ENCODE assay signal across 12 cellular contexts in the genomic region with DNA sequence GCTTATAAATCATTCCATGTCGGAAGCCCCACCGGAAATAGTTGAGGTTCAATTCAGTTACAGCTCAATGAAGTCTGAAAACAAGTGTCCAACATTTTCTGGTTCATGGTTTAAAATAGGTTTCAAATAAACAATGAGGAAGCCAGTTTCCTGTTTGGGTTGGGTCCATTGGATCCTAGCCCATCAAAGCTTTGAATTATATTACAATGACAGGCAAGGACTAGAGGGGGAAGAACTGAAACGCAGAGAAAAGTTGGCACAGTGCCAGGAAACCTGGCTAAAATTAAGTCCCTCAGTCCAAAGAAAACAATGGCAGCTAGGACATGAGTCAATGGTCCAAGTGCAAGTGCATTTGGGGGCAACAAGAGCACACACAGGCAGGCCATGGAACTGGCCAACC. TPM values are rescaled to one million over a fixed set of nuclear protein-coding genes. Genes with fewer than 3 reads are reported as not detected.
DNase-seq lines count a peak whose midpoint lies in the region; ATAC-seq and TF ChIP-seq lines count a peak whose summit lies in the region.
"Had no signal": no experiment of that assay in that cellular context is flagged by ENCODE, and none has a peak within 500 bp of the region (broad histone marks: within the 10 kb centered on the region; RNA-seq: fewer than 3 reads in every experiment).

No MANE protein-coding gene starts in this region.

- DNase-seq in HCEC 1CT (peak; percentile 42), RWPE1 (ENCODE audit: low spot score) (peak; percentile 8), renal cortical epithelial cell (ENCODE audit: low read depth) (peak; percentile 92), dedifferentiated amniotic fluid mesenchymal stem cell (ENCODE audit: extremely low spot score) (no peak), Kasumi-1 (lab: John Stamatoyannopoulos, UW) (no peak)
- DNase-seq in stimulated activated CD4-positive, alpha-beta T cell treated with anti-CD3 and anti-CD28 coated beads, Interleukin-4, amount 100 ng/mL, for 24 hours, result no peak
- DNase-seq: activated naive CD8-positive, alpha-beta T cell treated with anti-CD3 and anti-CD28 coated beads for 36 hours had no signal

- 4 to 15% methylated on average over 3 of the region's 3 CpGs for WGBS in gastroesophageal sphincter (ENCODE audit: low coverage in 1 of 2), 2 donors

- H3K36me3 ChIP-seq in gastroesophageal sphincter, result no peaks in the 10 kb centered on the region
- H3K36me3 ChIP-seq: uterus had no signal

- no peak overlapping the region for H3K27ac ChIP-seq in RWPE1
- no peak overlapping the region for H3K27ac ChIP-seq in gastroesophageal sphincter
- H3K27ac ChIP-seq: KMS-11, uterus had no signal

- CTCF ChIA-PET in RWPE1 (lab: Yijun Ruan, JAX), result no interaction called here

- TF ChIP-seq EP300 in gastroesophageal sphincter (IDR thresholded peaks at IDR 0.05), result no peak

- TF ChIP-seq CTCF in RWPE1 (conservative IDR thresholded peaks at IDR 0.05; ENCODE audit: low read depth) (no peak), gastroesophageal sphincter (IDR thresholded peaks at IDR 0.05) (no peak)

- ATAC-seq in gastroesophageal sphincter (peak; percentile 58), HG02852 (IDR thresholded peaks at IDR 0.05; ENCODE audit: unreplicated experiment) (no peak)
- ATAC-seq: HCT116 had no signal

- H3K4me3 ChIP-seq in gastroesophageal sphincter, result no peak overlapping the region
- H3K4me3 ChIP-seq: uterus had no signal

- peaks cover 15% of the 10 kb centered on the region for H3K27me3 ChIP-seq in gastroesophageal sphincter
- H3K27me3 ChIP-seq: uterus had no signal

- TF ChIP-seq POLR2A in gastroesophageal sphincter (IDR thresholded peaks at IDR 0.05), result no peak

- no peaks in the 10 kb centered on the region for H3K9me3 ChIP-seq in gastroesophageal sphincter
- H3K9me3 ChIP-seq: uterus had no signal

- POLR2A ChIA-PET in RWPE1 (lab: Yijun Ruan, JAX; ENCODE audit: low non-redundant PET), result no interaction called here

- H3K4me1 ChIP-seq in gastroesophageal sphincter, result peaks cover 0 to 11% (median 5%) of the 10 kb centered on the region in 3 donors
- H3K4me1 ChIP-seq: uterus had no signal

RNA-seq across cellular contexts. Expression of a gene that starts 32.0 kb away (rescaled TPM):
- total RNA-seq in gastroesophageal sphincter (1 to 10 TPM in 2 of 4 donors, under 1 TPM in 2; 0.40 to 6.6 (median 1.5) TPM), renal cortical epithelial cell (0.15 and 0.17 TPM in 2 replicates)

Comparison
In these comparisons a context has a peak if more than half of its experiments do, and no peak if none do; other contexts are left out.
1. DNase-seq: peak in HCEC 1CT (single experiment), RWPE1 (single experiment) and renal cortical epithelial cell (single experiment); none in dedifferentiated amniotic fluid mesenchymal stem cell (single experiment), stimulated activated CD4-positive, alpha-beta T cell treated with anti-CD3 and anti-CD28 coated beads, Interleukin-4, amount 100 ng/mL, for 24 hours (single experiment) and Kasumi-1 (0 of 2).